In genomic region chr2:237048595-237048994, GRCh38 we compare ENCODE assay signal across 23 cellular contexts. TPM values are rescaled to one million over a fixed set of nuclear protein-coding genes. Genes with fewer than 3 reads are reported as not detected.
DNase-seq lines count a peak whose midpoint lies in the region; ATAC-seq, FAIRE-seq and TF ChIP-seq lines count a peak whose summit lies in the region.
"Had no signal": no experiment of that assay in that cellular context is flagged by ENCODE, and none has a peak within 500 bp of the region (broad histone marks: within the 10 kb centered on the region; RNA-seq: fewer than 3 reads in every experiment).

No MANE protein-coding gene starts in this region.

- ATAC-seq in K562 = no peak
- no peak for ATAC-seq in psoas muscle
- ATAC-seq in lower lobe of right lung = no peak
- ATAC-seq in upper lobe of left lung (ENCODE audit: low FRiP score in 2 of 2) = no peak
- ATAC-seq: CD8-positive, alpha-beta T cell; GM23338 had no signal

- H3K9me3 ChIP-seq in GM23248 (ENCODE audit: low read depth) (no peaks in the 10 kb centered on the region), K562 (replicated peaks; ENCODE audit: control insufficient read depth, insufficient read depth, low read depth, low read length) (no peaks in the 10 kb centered on the region), psoas muscle (peaks cover 7% of the 10 kb centered on the region), lower lobe of right lung (peaks cover 11% of the 10 kb centered on the region), upper lobe of left lung (peaks cover 11 to 17% (median 12%) of the 10 kb centered on the region in 4 donors)
- H3K9me3 ChIP-seq: Caco-2 had no signal

- H3K4me2 ChIP-seq in GM23248 (ENCODE audit: unreplicated experiment) (no peak overlapping the region), K562 (ENCODE audit: insufficient read depth, low read length) (no peak overlapping the region)
- H3K4me2 ChIP-seq: BLaER1, GM23338 had no signal

- H3K27me3 ChIP-seq in GM23248 (replicated peaks; ENCODE audit: insufficient read depth) = no peaks in the 10 kb centered on the region
- H3K27me3 ChIP-seq in K562 (ENCODE audit: control insufficient read depth in 2 of 2, insufficient read depth in 2 of 2, low read length in 2 of 2) = no peaks in the 10 kb centered on the region
- H3K27me3 ChIP-seq in psoas muscle (ENCODE audit: insufficient read depth in 3 of 3, low read length in 2 of 3) = no peaks in the 10 kb centered on the region
- H3K27me3 ChIP-seq in lower lobe of right lung (ENCODE audit: low read depth) = no peaks in the 10 kb centered on the region
- no peaks in the 10 kb centered on the region for H3K27me3 ChIP-seq in upper lobe of left lung
- H3K27me3 ChIP-seq: BLaER1 had no signal

- CTCF ChIA-PET in K562 (lab: Yijun Ruan, JAX; ENCODE audit: low intra/inter-chr PET ratio) = no interaction called here

- no peaks in the 10 kb centered on the region for H3K9me1 ChIP-seq in K562 (ENCODE audit: control insufficient read depth, insufficient read depth, low read length)

- H3K79me2 ChIP-seq in GM23248 (ENCODE audit: insufficient read depth) (no peaks in the 10 kb centered on the region), K562 (ENCODE audit: control insufficient read depth, insufficient read depth, low read length) (no peaks in the 10 kb centered on the region)

- in situ Hi-C loops in GM23248 (cut with MboI) (loop anchor here (25.0 kb wide), 1 partner anchor 536 kb away; a partner anchor contains a TSS), K562 (cut with MboI) (no loop called here)

- H3K9me2 ChIP-seq in GM23248 (ENCODE audit: insufficient read depth) = no peaks in the 10 kb centered on the region

- no TSS peak for BruUV-seq in K562 (replicated peaks; lab: Mats Ljungman, UMichigan)

- H3K4me1 ChIP-seq in GM23248 (ENCODE audit: insufficient read depth) (no peaks in the 10 kb centered on the region), K562 (replicated peaks in 1 of 2; ENCODE audit: control insufficient read depth in 2 of 2, insufficient read depth in 2 of 2, low read length in 2 of 2) (no peaks in the 10 kb centered on the region), psoas muscle (no peaks in the 10 kb centered on the region), lower lobe of right lung (peaks cover 6% of the 10 kb centered on the region), upper lobe of left lung (peaks cover 0 to 8% (median 0%) of the 10 kb centered on the region in 4 donors)
- H3K4me1 ChIP-seq: BLaER1, Caco-2, HAP-1 had no signal

- DNase-seq in DMS53 (lab: John Stamatoyannopoulos, UW) (peak; percentile 25), DMS53 treated with DMSO at 0.1 percent for 48 hours (lab: John Stamatoyannopoulos, UW; ENCODE audit: unreplicated experiment) (no peak), GM23248 (peak; percentile 19), NAMALWA (ENCODE audit: low spot score) (peak; percentile 5), K562 (ENCODE audit: extremely low read depth in 1 of 4, low spot score in 3 of 4) (no peak), psoas muscle (no peak), lower lobe of right lung (no peak), upper lobe of left lung (no peak)
- DNase-seq: Caco-2; CD4-positive, CD25-positive, alpha-beta regulatory T cell; CD8-positive, alpha-beta T cell; DMS153; DMS79 treated with DMSO at 0.1 percent for 48 hours; GF-D8 had no signal

- TF ChIP-seq CTCF in K562 (IDR thresholded peaks at IDR 0.05 in 2 of 3, conservative IDR thresholded peaks at IDR 0.05 in 1 of 3; ENCODE audit: insufficient read depth in 2 of 3, low read depth in 1 of 3, low read length in 3 of 3) (no peak), psoas muscle (IDR thresholded peaks at IDR 0.05) (no peak), lower lobe of right lung (IDR thresholded peaks at IDR 0.05) (no peak), upper lobe of left lung (IDR thresholded peaks at IDR 0.05) (no peak)

- no peak overlapping the region for H2AFZ ChIP-seq in GM23248
- H2AFZ ChIP-seq in K562 (ENCODE audit: low read depth, low read length) = no peak overlapping the region
- H2AFZ ChIP-seq: GM23338 had no signal

- FAIRE-seq in K562 (lab: Jason Lieb, UNC) = no peak
- FAIRE-seq: A204.1, GM12892, GM19239, H54 had no signal

- no peaks in the 10 kb centered on the region for H3F3A ChIP-seq in GM23248 (ENCODE audit: insufficient read depth)

- H3K9ac ChIP-seq in GM23248 = no peak overlapping the region
- no peak overlapping the region for H3K9ac ChIP-seq in K562 (ENCODE audit: insufficient read depth in 1 of 2, low read depth in 2 of 2, low read length in 2 of 2)
- H3K9ac ChIP-seq: BLaER1 had no signal

- H4K20me1 ChIP-seq in GM23248 (ENCODE audit: insufficient read depth) = no peaks in the 10 kb centered on the region; the same call in 1 of the 2 replicates
- H4K20me1 ChIP-seq in K562 (replicated peaks; ENCODE audit: control insufficient read depth, insufficient read depth, low read length) = no peaks in the 10 kb centered on the region
- H4K20me1 ChIP-seq: BLaER1 had no signal

- TF ChIP-seq RAD21 in K562 (CRISPR knock-in tag; conservative IDR thresholded peaks at IDR 0.05 in 1 of 2, IDR thresholded peaks at IDR 0.05 in 1 of 2) = no peak

- POLR2A ChIA-PET in K562 (lab: Yijun Ruan, JAX) = no interaction called here

- WGBS in GM23248 (ENCODE audit: low coverage in 1 of 2, low lambda C conversion rate in 2 of 2, missing lambda C conversion rate in 2 of 2), 2 experiments = 83 to 89% methylated on average over 1 of the region's 1 CpG
- 0% methylated on average over 1 of the region's 1 CpG for WGBS in K562 (ENCODE audit: insufficient coverage, low coverage, missing lambda C conversion rate)
- 97 to 100% (median 97%) methylated on average over 1 of the region's 1 CpG for WGBS in psoas muscle, 3 donors
- 95 to 100% methylated on average over 1 of the region's 1 CpG for WGBS in upper lobe of left lung, 2 donors

- TF ChIP-seq POLR2A in K562 (conservative IDR thresholded peaks at IDR 0.05) (no peak), upper lobe of left lung (IDR thresholded peaks at IDR 0.05) (no peak)

- TF ChIP-seq EP300 in K562 (IDR thresholded peaks at IDR 0.05; ENCODE audit: low read length) (no peak), upper lobe of left lung (IDR thresholded peaks at IDR 0.05) (no peak)

- H3K27ac ChIP-seq in GM23248 (no peak overlapping the region), K562 (ENCODE audit: extremely low read depth, low read depth, low read length) (no peak overlapping the region), psoas muscle (no peak overlapping the region), lower lobe of right lung (no peak overlapping the region), upper lobe of left lung (no peak overlapping the region)
- H3K27ac ChIP-seq: 22Rv1, BLaER1, C4-2B had no signal

- H3K36me3 ChIP-seq in GM23248 (ENCODE audit: low read depth) (no peaks in the 10 kb centered on the region), K562 (ENCODE audit: control insufficient read depth, insufficient read depth, low read length) (no peaks in the 10 kb centered on the region), psoas muscle (ENCODE audit: insufficient read depth in 1 of 2, low read depth in 1 of 2) (no peaks in the 10 kb centered on the region), lower lobe of right lung (no peaks in the 10 kb centered on the region), upper lobe of left lung (no peaks in the 10 kb centered on the region)
- H3K36me3 ChIP-seq: BLaER1, HAP-1 had no signal

- intact Hi-C loops in K562 (cut with micrococcal nuclease) = no loop called here
- intact Hi-C loops in psoas muscle (cut with DNase I) = no loop called here
- intact Hi-C loops in lower lobe of right lung (cut with DNase I) = no loop called here

- no peak overlapping the region for H3K4me3 ChIP-seq in GM23248
- no peak overlapping the region for H3K4me3 ChIP-seq in K562
- H3K4me3 ChIP-seq in psoas muscle = no peak overlapping the region
- H3K4me3 ChIP-seq in lower lobe of right lung = no peak overlapping the region
- H3K4me3 ChIP-seq in upper lobe of left lung = no peak overlapping the region
- H3K4me3 ChIP-seq: BLaER1, GM23338, HAP-1 had no signal

TF ChIP-seq in K562, 482 proteins besides CTCF, POLR2A, EP300 and RAD21 (continues in another document):
- TF ChIP-seq TRIM28 (IDR thresholded peaks at IDR 0.05) (peak; percentile 86; the same call in 1 of the 2 replicates), CBX5 (IDR thresholded peaks at IDR 0.05; ENCODE audit: borderline replicate concordance, low read depth) (0 out of 2 replicates have a peak, but pooled peaks have one; percentile 67), CBX3 (IDR thresholded peaks at IDR 0.05; ENCODE audit: borderline replicate concordance in 1 of 2, low read length in 2 of 2) (peak in 1 of 2 experiments; percentile 71; a peak in 1 of 3 replicates)

RNA-seq across cellular contexts. Expression of gene COPS8, which starts 37.1 kb away (rescaled TPM):
- 145 and 148 TPM in 2 replicates for total RNA-seq in GM23248 (2014; rRNA removed; shearing (Covaris generic))
- polyA plus RNA-seq in GM23248 (2016; fragmentation: Nextera tagmentation; extraction: Ambion mirVana) (164 and 168 TPM in 2 replicates), K562 (2011; rRNA removed) (56.0 and 72.8 TPM in 2 replicates), K562 (2014; fragmentation: Illumina TruSeq; extraction: Trizol) (35.3 and 46.0 TPM in 2 replicates), K562 (2014; fragmentation: Nextera tagmentation; extraction: Ambion mirVana) (10 to 100 TPM; 72.8 to 97.3 TPM), K562 (2014; rRNA removed) (59.4 and 82.9 TPM in 2 replicates), psoas muscle (100 to 1,000 TPM; 190 to 427 (median 312) TPM)
- total RNA-seq in K562 (2011; cell fraction: chromatin; rRNA removed; ENCODE audit: low replicate concordance) = 11.4 and 23.7 TPM in 2 replicates
- total RNA-seq in K562 (2011; cell fraction: nucleolus; rRNA removed) = 7.7 and 8.7 TPM in 2 replicates
- total RNA-seq in K562 (2011; cell fraction: nucleoplasm; rRNA removed) = 14.3 and 22.3 TPM in 2 replicates
- total RNA-seq in K562 (2014; rRNA removed) (52.5 and 58.9 TPM in 2 replicates), K562 (2014; rRNA removed; fragmentation: Illumina TruSeq; extraction: Trizol) (35.0 and 40.4 TPM in 2 replicates), K562 (2015; rRNA removed; fragmentation: Illumina TruSeq; extraction: Trizol) (32.3 and 38.7 TPM in 2 replicates), K562 (2021) (28.2 and 30.0 TPM in 2 replicates), psoas muscle (100 to 1,000 TPM in 3 of 4 donors, 10 to 100 TPM in 1; 77.1 to 218 (median 146) TPM), lower lobe of right lung (31.8 TPM), upper lobe of left lung (10 to 100 TPM; 24.1 to 48.3 (median 38.1) TPM)
- 21.4 and 48.1 TPM in 2 replicates for polyA plus RNA-seq in K562 (2011; cell fraction: cytosol; rRNA removed)
- polyA plus RNA-seq in K562 (2011; cell fraction: nucleus; rRNA removed) = 25.9 and 33.8 TPM in 2 replicates
- polyA plus RNA-seq in K562 (2012) = 21.1 and 21.8 TPM in 2 replicates
- polyA minus RNA-seq in K562 (2011; rRNA and poly(A)+ RNA removed) = 25.3 and 26.2 TPM in 2 replicates
- polyA minus RNA-seq in K562 (2011; cell fraction: cytosol; rRNA and poly(A)+ RNA removed) = 13.5 and 13.8 TPM in 2 replicates
- polyA minus RNA-seq in K562 (2011; cell fraction: nucleus; rRNA and poly(A)+ RNA removed) = 9.8 and 16.6 TPM in 2 replicates

Comparison
In these comparisons a context has a peak if more than half of its experiments do, and no peak if none do; other contexts are left out.
1. DNase-seq: peak in DMS53 (single experiment), GM23248 (single experiment) and NAMALWA (single experiment); none in DMS53 treated with DMSO at 0.1 percent for 48 hours (single experiment), K562 (0 of 4), psoas muscle (0 of 2), lower lobe of right lung (single experiment) and upper lobe of left lung (0 of 2).